1 cellular context compared by ENCODE assay signal in the genomic region with DNA sequence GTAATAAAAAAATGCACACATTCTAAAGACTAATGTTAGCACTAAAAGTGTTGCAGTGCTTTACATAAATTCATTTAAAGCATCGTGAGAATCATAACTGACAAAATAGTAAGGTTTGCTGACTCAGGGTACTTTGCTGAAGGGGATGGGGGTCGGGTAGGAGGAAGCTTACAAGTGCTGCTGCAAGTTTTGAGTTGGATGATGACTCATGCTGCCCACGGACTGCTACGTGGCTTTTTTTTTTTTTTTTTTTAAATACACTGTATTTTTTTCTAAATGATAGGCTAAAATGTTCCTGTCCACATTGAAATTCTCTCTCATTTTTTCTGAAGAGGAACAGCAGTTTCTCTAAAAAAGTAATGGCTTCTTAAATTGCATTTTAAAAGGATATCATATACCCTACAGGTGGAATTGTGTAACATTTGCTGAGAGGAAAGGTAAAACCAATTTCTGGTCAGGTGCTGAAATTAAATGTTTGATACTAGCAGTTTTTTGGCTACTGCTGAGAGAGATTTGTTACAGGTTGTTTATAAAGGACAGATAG.
A peak's percentile ranks its signal among the peaks of the same experiment; 100 is the strongest.
TF ChIP-seq lines count a peak whose summit lies in the region.

No MANE protein-coding gene starts in this region.

TF ChIP-seq in K562, 482 proteins besides CTCF, POLR2A, EP300 and RAD21 (continued from another document and continues in another):
- TF ChIP-seq, protein P1, sequence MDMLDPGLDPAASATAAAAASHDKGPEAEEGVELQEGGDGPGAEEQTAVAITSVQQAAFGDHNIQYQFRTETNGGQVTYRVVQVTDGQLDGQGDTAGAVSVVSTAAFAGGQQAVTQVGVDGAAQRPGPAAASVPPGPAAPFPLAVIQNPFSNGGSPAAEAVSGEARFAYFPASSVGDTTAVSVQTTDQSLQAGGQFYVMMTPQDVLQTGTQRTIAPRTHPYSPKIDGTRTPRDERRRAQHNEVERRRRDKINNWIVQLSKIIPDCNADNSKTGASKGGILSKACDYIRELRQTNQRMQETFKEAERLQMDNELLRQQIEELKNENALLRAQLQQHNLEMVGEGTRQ (CRISPR knock-in tag; IDR thresholded peaks at IDR 0.05) = no peak
- TF ChIP-seq HLTF (IDR thresholded peaks at IDR 0.05) (peak; percentile 60; the same call in 1 of the 2 replicates), NCOA2 (IDR thresholded peaks at IDR 0.05; ENCODE audit: partially characterized antibody in 2 of 2) (no peak), ELF4 (CRISPR knock-in tag; IDR thresholded peaks at IDR 0.05) (no peak), YBX1 (IDR thresholded peaks at IDR 0.05) (no peak), CCAR2 (IDR thresholded peaks at IDR 0.05; ENCODE audit: low read depth, low read length) (no peak), MEF2A (IDR thresholded peaks at IDR 0.05; ENCODE audit: control insufficient read depth, low read depth, low read length) (no peak), ZNF316 (IDR thresholded peaks at IDR 0.05) (peak; percentile 100), NBN (IDR thresholded peaks at IDR 0.05; ENCODE audit: low read depth) (peak; percentile 77), ZBTB7A (IDR thresholded peaks at IDR 0.05; ENCODE audit: borderline replicate concordance, control insufficient read depth, low read depth, low read length) (peak; percentile 75; the same call in 1 of the 2 replicates), ASH1L (IDR thresholded peaks at IDR 0.05; ENCODE audit: borderline replicate concordance, low read depth, partially characterized antibody) (no peak), ETV6 (IDR thresholded peaks at IDR 0.05; ENCODE audit: borderline replicate concordance in 1 of 2, low read depth in 2 of 2, low read length in 1 of 2) (no peak), ETV6 (CRISPR knock-in tag; IDR thresholded peaks at IDR 0.05; ENCODE audit: borderline replicate concordance) (no peak), FOXM1 (IDR thresholded peaks at IDR 0.05; ENCODE audit: low read depth) (peak; percentile 56; the same call in 1 of the 2 replicates), FOXM1 (CRISPR knock-in tag; IDR thresholded peaks at IDR 0.05; ENCODE audit: low read depth) (no peak), ILF3 (IDR thresholded peaks at IDR 0.05; ENCODE audit: borderline replicate concordance) (no peak), TCF3 (CRISPR knock-in tag; IDR thresholded peaks at IDR 0.05) (no peak), PHF21A (IDR thresholded peaks at IDR 0.05; ENCODE audit: borderline replicate concordance, low read depth) (no peak), MTA1 (IDR thresholded peaks at IDR 0.05; ENCODE audit: borderline replicate concordance) (no peak), KLF10 (CRISPR knock-in tag; IDR thresholded peaks at IDR 0.05) (no peak), TAF1 (IDR thresholded peaks at IDR 0.05; ENCODE audit: control insufficient read depth, extremely low read depth, insufficient read depth, low read length, severe bottlenecking) (peak; percentile 45), XRCC5 (IDR thresholded peaks at IDR 0.05; ENCODE audit: low read depth, low read length) (no peak), ELF2 (CRISPR knock-in tag; IDR thresholded peaks at IDR 0.05) (0 out of 2 replicates have a peak, but pooled peaks have one; percentile 23), MAZ (CRISPR knock-in tag; conservative IDR thresholded peaks at IDR 0.05 in 1 of 2, IDR thresholded peaks at IDR 0.05 in 1 of 2) (peak in 1 of 2 experiments; percentile 74; a peak in 2 of 4 replicates), ZNF184 (CRISPR knock-in tag; IDR thresholded peaks at IDR 0.05) (no peak), CC2D1A (IDR thresholded peaks at IDR 0.05) (no peak), POLR2H (tag; IDR thresholded peaks at IDR 0.05; ENCODE audit: low read depth) (peak; percentile 70)
- TF ChIP-seq, protein P2, sequence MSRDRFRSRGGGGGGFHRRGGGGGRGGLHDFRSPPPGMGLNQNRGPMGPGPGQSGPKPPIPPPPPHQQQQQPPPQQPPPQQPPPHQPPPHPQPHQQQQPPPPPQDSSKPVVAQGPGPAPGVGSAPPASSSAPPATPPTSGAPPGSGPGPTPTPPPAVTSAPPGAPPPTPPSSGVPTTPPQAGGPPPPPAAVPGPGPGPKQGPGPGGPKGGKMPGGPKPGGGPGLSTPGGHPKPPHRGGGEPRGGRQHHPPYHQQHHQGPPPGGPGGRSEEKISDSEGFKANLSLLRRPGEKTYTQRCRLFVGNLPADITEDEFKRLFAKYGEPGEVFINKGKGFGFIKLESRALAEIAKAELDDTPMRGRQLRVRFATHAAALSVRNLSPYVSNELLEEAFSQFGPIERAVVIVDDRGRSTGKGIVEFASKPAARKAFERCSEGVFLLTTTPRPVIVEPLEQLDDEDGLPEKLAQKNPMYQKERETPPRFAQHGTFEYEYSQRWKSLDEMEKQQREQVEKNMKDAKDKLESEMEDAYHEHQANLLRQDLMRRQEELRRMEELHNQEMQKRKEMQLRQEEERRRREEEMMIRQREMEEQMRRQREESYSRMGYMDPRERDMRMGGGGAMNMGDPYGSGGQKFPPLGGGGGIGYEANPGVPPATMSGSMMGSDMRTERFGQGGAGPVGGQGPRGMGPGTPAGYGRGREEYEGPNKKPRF (IDR thresholded peaks at IDR 0.05; ENCODE audit: low read depth, low read length) = no peak
- TF ChIP-seq, protein P3, sequence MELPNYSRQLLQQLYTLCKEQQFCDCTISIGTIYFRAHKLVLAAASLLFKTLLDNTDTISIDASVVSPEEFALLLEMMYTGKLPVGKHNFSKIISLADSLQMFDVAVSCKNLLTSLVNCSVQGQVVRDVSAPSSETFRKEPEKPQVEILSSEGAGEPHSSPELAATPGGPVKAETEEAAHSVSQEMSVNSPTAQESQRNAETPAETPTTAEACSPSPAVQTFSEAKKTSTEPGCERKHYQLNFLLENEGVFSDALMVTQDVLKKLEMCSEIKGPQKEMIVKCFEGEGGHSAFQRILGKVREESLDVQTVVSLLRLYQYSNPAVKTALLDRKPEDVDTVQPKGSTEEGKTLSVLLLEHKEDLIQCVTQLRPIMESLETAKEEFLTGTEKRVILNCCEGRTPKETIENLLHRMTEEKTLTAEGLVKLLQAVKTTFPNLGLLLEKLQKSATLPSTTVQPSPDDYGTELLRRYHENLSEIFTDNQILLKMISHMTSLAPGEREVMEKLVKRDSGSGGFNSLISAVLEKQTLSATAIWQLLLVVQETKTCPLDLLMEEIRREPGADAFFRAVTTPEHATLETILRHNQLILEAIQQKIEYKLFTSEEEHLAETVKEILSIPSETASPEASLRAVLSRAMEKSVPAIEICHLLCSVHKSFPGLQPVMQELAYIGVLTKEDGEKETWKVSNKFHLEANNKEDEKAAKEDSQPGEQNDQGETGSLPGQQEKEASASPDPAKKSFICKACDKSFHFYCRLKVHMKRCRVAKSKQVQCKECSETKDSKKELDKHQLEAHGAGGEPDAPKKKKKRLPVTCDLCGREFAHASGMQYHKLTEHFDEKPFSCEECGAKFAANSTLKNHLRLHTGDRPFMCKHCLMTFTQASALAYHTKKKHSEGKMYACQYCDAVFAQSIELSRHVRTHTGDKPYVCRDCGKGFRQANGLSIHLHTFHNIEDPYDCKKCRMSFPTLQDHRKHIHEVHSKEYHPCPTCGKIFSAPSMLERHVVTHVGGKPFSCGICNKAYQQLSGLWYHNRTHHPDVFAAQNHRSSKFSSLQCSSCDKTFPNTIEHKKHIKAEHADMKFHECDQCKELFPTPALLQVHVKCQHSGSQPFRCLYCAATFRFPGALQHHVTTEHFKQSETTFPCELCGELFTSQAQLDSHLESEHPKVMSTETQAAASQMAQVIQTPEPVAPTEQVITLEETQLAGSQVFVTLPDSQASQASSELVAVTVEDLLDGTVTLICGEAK (IDR thresholded peaks at IDR 0.05) = peak; percentile 29
- TF ChIP-seq, protein P3 (CRISPR knock-in tag; IDR thresholded peaks at IDR 0.05) = no peak
- TF ChIP-seq, protein P4, sequence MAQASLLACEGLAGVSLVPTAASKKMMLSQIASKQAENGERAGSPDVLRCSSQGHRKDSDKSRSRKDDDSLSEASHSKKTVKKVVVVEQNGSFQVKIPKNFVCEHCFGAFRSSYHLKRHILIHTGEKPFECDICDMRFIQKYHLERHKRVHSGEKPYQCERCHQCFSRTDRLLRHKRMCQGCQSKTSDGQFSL (CRISPR knock-in tag; IDR thresholded peaks at IDR 0.05) = no peak
- TF ChIP-seq, protein P4 (tag; IDR thresholded peaks at IDR 0.05) = no peak
- TF ChIP-seq, protein P5, sequence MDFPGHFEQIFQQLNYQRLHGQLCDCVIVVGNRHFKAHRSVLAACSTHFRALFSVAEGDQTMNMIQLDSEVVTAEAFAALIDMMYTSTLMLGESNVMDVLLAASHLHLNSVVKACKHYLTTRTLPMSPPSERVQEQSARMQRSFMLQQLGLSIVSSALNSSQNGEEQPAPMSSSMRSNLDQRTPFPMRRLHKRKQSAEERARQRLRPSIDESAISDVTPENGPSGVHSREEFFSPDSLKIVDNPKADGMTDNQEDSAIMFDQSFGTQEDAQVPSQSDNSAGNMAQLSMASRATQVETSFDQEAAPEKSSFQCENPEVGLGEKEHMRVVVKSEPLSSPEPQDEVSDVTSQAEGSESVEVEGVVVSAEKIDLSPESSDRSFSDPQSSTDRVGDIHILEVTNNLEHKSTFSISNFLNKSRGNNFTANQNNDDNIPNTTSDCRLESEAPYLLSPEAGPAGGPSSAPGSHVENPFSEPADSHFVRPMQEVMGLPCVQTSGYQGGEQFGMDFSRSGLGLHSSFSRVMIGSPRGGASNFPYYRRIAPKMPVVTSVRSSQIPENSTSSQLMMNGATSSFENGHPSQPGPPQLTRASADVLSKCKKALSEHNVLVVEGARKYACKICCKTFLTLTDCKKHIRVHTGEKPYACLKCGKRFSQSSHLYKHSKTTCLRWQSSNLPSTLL (IDR thresholded peaks at IDR 0.05) = no peak
- TF ChIP-seq, protein P6, sequence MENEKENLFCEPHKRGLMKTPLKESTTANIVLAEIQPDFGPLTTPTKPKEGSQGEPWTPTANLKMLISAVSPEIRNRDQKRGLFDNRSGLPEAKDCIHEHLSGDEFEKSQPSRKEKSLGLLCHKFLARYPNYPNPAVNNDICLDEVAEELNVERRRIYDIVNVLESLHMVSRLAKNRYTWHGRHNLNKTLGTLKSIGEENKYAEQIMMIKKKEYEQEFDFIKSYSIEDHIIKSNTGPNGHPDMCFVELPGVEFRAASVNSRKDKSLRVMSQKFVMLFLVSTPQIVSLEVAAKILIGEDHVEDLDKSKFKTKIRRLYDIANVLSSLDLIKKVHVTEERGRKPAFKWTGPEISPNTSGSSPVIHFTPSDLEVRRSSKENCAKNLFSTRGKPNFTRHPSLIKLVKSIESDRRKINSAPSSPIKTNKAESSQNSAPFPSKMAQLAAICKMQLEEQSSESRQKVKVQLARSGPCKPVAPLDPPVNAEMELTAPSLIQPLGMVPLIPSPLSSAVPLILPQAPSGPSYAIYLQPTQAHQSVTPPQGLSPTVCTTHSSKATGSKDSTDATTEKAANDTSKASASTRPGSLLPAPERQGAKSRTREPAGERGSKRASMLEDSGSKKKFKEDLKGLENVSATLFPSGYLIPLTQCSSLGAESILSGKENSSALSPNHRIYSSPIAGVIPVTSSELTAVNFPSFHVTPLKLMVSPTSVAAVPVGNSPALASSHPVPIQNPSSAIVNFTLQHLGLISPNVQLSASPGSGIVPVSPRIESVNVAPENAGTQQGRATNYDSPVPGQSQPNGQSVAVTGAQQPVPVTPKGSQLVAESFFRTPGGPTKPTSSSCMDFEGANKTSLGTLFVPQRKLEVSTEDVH (IDR thresholded peaks at IDR 0.05; ENCODE audit: low read depth, partially characterized antibody) = peak; percentile 28
- TF ChIP-seq, protein P7, sequence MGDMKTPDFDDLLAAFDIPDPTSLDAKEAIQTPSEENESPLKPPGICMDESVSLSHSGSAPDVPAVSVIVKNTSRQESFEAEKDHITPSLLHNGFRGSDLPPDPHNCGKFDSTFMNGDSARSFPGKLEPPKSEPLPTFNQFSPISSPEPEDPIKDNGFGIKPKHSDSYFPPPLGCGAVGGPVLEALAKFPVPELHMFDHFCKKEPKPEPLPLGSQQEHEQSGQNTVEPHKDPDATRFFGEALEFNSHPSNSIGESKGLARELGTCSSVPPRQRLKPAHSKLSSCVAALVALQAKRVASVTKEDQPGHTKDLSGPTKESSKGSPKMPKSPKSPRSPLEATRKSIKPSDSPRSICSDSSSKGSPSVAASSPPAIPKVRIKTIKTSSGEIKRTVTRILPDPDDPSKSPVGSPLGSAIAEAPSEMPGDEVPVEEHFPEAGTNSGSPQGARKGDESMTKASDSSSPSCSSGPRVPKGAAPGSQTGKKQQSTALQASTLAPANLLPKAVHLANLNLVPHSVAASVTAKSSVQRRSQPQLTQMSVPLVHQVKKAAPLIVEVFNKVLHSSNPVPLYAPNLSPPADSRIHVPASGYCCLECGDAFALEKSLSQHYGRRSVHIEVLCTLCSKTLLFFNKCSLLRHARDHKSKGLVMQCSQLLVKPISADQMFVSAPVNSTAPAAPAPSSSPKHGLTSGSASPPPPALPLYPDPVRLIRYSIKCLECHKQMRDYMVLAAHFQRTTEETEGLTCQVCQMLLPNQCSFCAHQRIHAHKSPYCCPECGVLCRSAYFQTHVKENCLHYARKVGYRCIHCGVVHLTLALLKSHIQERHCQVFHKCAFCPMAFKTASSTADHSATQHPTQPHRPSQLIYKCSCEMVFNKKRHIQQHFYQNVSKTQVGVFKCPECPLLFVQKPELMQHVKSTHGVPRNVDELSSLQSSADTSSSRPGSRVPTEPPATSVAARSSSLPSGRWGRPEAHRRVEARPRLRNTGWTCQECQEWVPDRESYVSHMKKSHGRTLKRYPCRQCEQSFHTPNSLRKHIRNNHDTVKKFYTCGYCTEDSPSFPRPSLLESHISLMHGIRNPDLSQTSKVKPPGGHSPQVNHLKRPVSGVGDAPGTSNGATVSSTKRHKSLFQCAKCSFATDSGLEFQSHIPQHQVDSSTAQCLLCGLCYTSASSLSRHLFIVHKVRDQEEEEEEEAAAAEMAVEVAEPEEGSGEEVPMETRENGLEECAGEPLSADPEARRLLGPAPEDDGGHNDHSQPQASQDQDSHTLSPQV (IDR thresholded peaks at IDR 0.05) = 0 out of 2 replicates have a peak, but pooled peaks have one; percentile 55
